Comparison of ENCODE assay signal across 1 cellular context in the genomic region with DNA sequence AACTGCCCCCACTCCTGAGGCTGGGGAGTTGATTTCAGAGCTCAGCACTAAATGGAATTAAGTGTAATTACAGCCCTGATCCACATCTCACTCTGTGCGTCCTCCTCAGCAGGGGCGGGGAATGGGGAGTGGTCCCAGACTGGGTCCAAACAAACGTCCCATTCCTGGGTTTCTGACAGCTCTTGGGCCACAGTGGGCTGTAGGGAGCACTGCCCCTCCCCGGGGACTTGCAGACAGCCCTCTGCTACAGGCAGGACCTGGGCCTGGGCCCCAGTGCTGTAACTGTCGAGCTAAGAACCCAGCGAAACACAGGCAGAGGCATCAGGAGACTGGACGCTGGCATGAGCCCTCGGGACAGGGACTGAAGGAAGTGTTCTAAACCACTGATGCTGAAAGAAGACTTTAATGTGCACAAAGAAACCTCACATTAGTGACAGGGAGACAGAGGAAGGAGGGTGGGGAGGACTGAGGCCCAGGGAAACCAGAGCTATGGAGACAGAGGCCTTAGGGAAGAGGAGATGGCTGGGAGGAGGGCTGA.
TF ChIP-seq lines count a peak whose summit lies in the region.

No MANE protein-coding gene starts in this region.

TF ChIP-seq in GM23338, 12 proteins besides CTCF, POLR2A, EP300 and RAD21 (continued from another document):
- TF ChIP-seq, protein P1, sequence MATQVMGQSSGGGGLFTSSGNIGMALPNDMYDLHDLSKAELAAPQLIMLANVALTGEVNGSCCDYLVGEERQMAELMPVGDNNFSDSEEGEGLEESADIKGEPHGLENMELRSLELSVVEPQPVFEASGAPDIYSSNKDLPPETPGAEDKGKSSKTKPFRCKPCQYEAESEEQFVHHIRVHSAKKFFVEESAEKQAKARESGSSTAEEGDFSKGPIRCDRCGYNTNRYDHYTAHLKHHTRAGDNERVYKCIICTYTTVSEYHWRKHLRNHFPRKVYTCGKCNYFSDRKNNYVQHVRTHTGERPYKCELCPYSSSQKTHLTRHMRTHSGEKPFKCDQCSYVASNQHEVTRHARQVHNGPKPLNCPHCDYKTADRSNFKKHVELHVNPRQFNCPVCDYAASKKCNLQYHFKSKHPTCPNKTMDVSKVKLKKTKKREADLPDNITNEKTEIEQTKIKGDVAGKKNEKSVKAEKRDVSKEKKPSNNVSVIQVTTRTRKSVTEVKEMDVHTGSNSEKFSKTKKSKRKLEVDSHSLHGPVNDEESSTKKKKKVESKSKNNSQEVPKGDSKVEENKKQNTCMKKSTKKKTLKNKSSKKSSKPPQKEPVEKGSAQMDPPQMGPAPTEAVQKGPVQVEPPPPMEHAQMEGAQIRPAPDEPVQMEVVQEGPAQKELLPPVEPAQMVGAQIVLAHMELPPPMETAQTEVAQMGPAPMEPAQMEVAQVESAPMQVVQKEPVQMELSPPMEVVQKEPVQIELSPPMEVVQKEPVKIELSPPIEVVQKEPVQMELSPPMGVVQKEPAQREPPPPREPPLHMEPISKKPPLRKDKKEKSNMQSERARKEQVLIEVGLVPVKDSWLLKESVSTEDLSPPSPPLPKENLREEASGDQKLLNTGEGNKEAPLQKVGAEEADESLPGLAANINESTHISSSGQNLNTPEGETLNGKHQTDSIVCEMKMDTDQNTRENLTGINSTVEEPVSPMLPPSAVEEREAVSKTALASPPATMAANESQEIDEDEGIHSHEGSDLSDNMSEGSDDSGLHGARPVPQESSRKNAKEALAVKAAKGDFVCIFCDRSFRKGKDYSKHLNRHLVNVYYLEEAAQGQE (IDR thresholded peaks at IDR 0.05; ENCODE audit: unreplicated experiment) = no peak
- TF ChIP-seq POLR2AphosphoS5 (IDR thresholded peaks at IDR 0.05; ENCODE audit: low read depth) (no peak), EZH2 (IDR thresholded peaks at IDR 0.05; ENCODE audit: low read depth, unreplicated experiment) (no peak), STAT1 (IDR thresholded peaks at IDR 0.05; ENCODE audit: unreplicated experiment) (no peak), JUNB (IDR thresholded peaks at IDR 0.05; ENCODE audit: unreplicated experiment) (no peak), EZH2phosphoT487 (IDR thresholded peaks at IDR 0.05; ENCODE audit: unreplicated experiment) (no peak)
- TF ChIP-seq, protein P2, sequence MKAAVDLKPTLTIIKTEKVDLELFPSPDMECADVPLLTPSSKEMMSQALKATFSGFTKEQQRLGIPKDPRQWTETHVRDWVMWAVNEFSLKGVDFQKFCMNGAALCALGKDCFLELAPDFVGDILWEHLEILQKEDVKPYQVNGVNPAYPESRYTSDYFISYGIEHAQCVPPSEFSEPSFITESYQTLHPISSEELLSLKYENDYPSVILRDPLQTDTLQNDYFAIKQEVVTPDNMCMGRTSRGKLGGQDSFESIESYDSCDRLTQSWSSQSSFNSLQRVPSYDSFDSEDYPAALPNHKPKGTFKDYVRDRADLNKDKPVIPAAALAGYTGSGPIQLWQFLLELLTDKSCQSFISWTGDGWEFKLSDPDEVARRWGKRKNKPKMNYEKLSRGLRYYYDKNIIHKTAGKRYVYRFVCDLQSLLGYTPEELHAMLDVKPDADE (IDR thresholded peaks at IDR 0.05) = no peak
